ENCODE assay signal across 17 cellular contexts in the genomic region with DNA sequence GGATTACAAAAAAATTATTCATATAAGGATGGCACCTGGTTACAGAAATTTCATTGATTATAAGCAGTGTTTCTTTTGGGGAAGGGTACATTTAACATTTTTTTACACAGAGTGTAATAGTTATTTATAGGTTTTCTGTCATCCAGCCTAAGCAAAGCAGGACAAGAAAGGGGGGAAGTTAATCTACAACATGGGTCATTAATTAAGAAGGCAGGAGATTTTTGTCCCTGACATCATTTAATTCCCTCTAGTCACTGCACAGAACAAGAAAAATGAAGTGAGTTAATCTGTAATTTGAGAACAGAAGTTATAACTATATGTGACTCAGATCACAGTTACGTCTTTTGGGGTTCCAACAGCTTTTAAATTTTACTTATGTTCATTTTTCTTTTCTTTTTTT.
DNase-seq lines count a peak whose midpoint lies in the region; ATAC-seq and TF ChIP-seq lines count a peak whose summit lies in the region.
"Had no signal": no experiment of that assay in that cellular context is flagged by ENCODE, and none has a peak within 500 bp of the region (broad histone marks: within the 10 kb centered on the region; RNA-seq: fewer than 3 reads in every experiment).

No MANE protein-coding gene starts in this region.

- H3K36me3 ChIP-seq in spleen, result no peaks in the 10 kb centered on the region
- H3K36me3 ChIP-seq: BLaER1, HAP-1 had no signal

- no peaks in the 10 kb centered on the region for H3K27me3 Mint-ChIP-seq in nephron (ENCODE audit: low read depth)

- ATAC-seq in Right ventricle myocardium inferior (no peak), Right ventricle myocardium superior (ENCODE audit: poor library complexity) (no peak)

- H3K27me3 ChIP-seq in spleen (replicated peaks in 1 of 7), result peaks cover 0 to 5% (median 0%) of the 10 kb centered on the region in 7 donors
- H3K27me3 ChIP-seq: BLaER1 had no signal

- no peak overlapping the region for H3K4me3 ChIP-seq in spleen
- H3K4me3 ChIP-seq: BLaER1, GM23248, HAP-1 had no signal

- H3K4me1 Mint-ChIP-seq in nephron, result peaks cover 35% of the 10 kb centered on the region

- H3K4me3 Mint-ChIP-seq in nephron, result no peak overlapping the region
- H3K4me3 Mint-ChIP-seq: CD14-positive monocyte; CD4-positive, alpha-beta memory T cell; HFFc6 had no signal

- peaks cover 15% of the 10 kb centered on the region for H3K36me3 Mint-ChIP-seq in nephron (ENCODE audit: low read depth)
- H3K36me3 Mint-ChIP-seq: CD14-positive monocyte; CD4-positive, alpha-beta memory T cell had no signal

- H3K9me3 Mint-ChIP-seq in nephron, result peaks cover 2% of the 10 kb centered on the region
- H3K9me3 Mint-ChIP-seq: HFFc6 had no signal

- no peak for TF ChIP-seq POLR2A in spleen (IDR thresholded peaks at IDR 0.05)

- H3K27ac Mint-ChIP-seq in nephron, result peak overlapping the region; percentile 42 to 83 (median 54)
- H3K27ac Mint-ChIP-seq: CD14-positive monocyte; CD4-positive, alpha-beta memory T cell; HFFc6 had no signal

- no peak overlapping the region for H3K27ac ChIP-seq in spleen
- H3K27ac ChIP-seq: BLaER1, GM23248 had no signal

- intact Hi-C loops in spleen (cut with DNase I; ENCODE audit: low total_unique reads), result no loop called here
- intact Hi-C loops in Right ventricle myocardium inferior (cut with DNase I), result no loop called here
- intact Hi-C loops in Right ventricle myocardium superior (cut with DNase I), result no loop called here

- DNase-seq in NCI-H82 (lab: John Stamatoyannopoulos, UW) (peak; percentile 27), NCI-H82 treated with DMSO at 0.1 percent for 48 hours (lab: John Stamatoyannopoulos, UW; ENCODE audit: unreplicated experiment) (no peak), kidney glomerular epithelial cell (lab: John Stamatoyannopoulos, UW) (peak; percentile 58), spleen (no peak), Right ventricle myocardium inferior (ENCODE audit: missing footprints) (no peak), Right ventricle myocardium superior (no peak)
- DNase-seq: 8988T; CD4-positive, alpha-beta memory T cell; DMS153; DMS79; GDM1; GM23248; HFFc6 had no signal

- WGBS in spleen, 5 donors, result 0% methylated on average over 1 of the region's 1 CpG

- H3K4me1 ChIP-seq in spleen, result peaks cover 0 to 4% (median 0%) of the 10 kb centered on the region in 6 donors
- H3K4me1 ChIP-seq: HAP-1 had no signal

- no peak for TF ChIP-seq CTCF in nephron (IDR thresholded peaks at IDR 0.05; ENCODE audit: unreplicated experiment in 3 of 3)
- no peak for TF ChIP-seq CTCF in spleen (IDR thresholded peaks at IDR 0.05 in 8 of 11, conservative IDR thresholded peaks at IDR 0.05 in 3 of 11)

- peaks cover 0 to 19% (median 9%) of the 10 kb centered on the region in 8 donors for H3K9me3 ChIP-seq in spleen
- H3K9me3 ChIP-seq: BLaER1, HAP-1 had no signal

Comparison
In these comparisons a context has a peak if more than half of its experiments do, and no peak if none do; other contexts are left out.
1. DNase-seq: peak in NCI-H82 (single experiment) and kidney glomerular epithelial cell (single experiment); none in NCI-H82 treated with DMSO at 0.1 percent for 48 hours (single experiment), spleen (single experiment), Right ventricle myocardium inferior (single experiment) and Right ventricle myocardium superior (single experiment).